In the genomic region with DNA sequence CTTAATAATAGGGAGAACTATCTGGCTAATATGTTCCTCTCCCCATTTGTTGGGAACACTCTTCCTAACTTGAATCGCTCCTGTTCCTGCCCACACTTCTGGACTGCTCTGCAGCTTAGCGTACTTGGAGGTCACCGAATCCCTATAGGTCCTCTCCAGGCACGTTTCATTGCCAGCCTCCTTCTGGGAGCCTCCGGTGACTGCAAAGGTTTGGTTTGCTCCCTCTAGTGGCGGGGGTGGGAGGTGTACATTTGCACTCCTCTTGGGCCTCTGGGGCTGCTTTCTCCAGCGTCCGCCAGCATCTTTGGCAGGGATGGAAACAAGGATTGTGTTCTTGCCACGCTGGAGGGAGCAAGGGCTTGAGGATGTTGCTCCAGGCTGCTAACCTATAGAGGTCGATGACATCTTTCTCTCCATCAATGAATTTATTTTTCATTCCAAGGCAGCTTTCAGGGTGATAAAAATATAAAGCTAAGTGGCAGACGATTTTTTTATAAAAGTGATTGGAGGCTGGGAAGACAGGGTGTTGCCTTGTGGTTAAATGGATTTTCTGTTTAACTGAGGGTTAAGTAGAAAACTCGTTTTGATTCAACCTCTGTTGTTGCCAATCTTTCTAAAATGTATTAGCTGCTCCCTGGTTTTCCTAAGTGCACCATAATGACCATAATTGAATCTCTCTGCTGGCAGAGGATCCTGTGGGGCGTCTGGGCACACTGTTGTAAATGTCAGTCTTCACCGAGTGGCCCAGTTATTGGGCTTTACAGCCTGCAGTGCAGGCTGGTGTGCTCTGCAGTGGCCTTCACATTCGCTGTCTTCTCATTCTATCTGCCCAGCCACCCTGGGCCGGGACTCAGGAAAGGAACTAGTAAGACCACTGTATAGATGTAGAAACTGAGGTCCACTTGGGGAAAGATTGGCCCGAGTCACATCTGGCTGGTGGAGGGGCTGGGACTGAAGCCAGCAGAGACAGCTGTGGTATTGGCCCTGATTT, we compare ENCODE assay signal across 8 cellular contexts. TPM values are rescaled to one million over a fixed set of nuclear protein-coding genes. Genes with fewer than 3 reads are reported as not detected.
DNase-seq lines count a peak whose midpoint lies in the region; ATAC-seq and TF ChIP-seq lines count a peak whose summit lies in the region.

No MANE protein-coding gene starts in this region.

- intact Hi-C loops in CD14-positive monocyte (cut with micrococcal nuclease), result loop anchor here (5.0 to 10.0 kb wide), 3 partner anchors 151 to 221 kb away; no protein-coding TSS in a partner anchor

- H3K36me3 ChIP-seq in OCI-LY1 (ENCODE audit: insufficient read depth, low read length) (no peaks in the 10 kb centered on the region), gastroesophageal sphincter (no peaks in the 10 kb centered on the region), rectal smooth muscle tissue (ENCODE audit: control insufficient read depth, insufficient read depth, low read length) (no peaks in the 10 kb centered on the region)

- H3K27me3 Mint-ChIP-seq in CD14-positive monocyte (ENCODE audit: low read depth in 3 of 3) (peaks cover 11 to 14% (median 12%) of the 10 kb centered on the region in 3 donors), H9 (ENCODE audit: low read depth) (peaks cover 4% of the 10 kb centered on the region)

- no peak overlapping the region for H3K56ac ChIP-seq in H9 (ENCODE audit: insufficient read length, low read depth, low read length)

- no peak overlapping the region for H4K5ac ChIP-seq in H9 (ENCODE audit: insufficient read length, low read depth, low read length)

- no peak overlapping the region for H3K23ac ChIP-seq in H9 (ENCODE audit: insufficient read length, low read depth, low read length)

- TF ChIP-seq POLR2A in gastroesophageal sphincter (IDR thresholded peaks at IDR 0.05), result no peak

- DNase-seq in CD14-positive monocyte (ENCODE audit: low spot score), result no peak
- peak; percentile 85 for DNase-seq in H9
- DNase-seq in activated T-cell treated with anti-CD3 and anti-CD28 coated beads, Interleukin-2, amount 50 U/mL, for 1 hour, result peak; percentile 60
- DNase-seq in epidermal melanocyte (ENCODE audit: insufficient read length, low spot score), result no peak

- no peak overlapping the region for H4K91ac ChIP-seq in H9 (ENCODE audit: insufficient read length, low read depth, low read length)

- H3K23me2 ChIP-seq in H9 (ENCODE audit: insufficient read length, low read depth, low read length, poor library complexity, severe bottlenecking), result no peaks in the 10 kb centered on the region

- H2AK5ac ChIP-seq in H9 (ENCODE audit: insufficient read length, low read length), result no peak overlapping the region

- H3K9me3 Mint-ChIP-seq in CD14-positive monocyte (peaks cover 0 to 1% (median 0%) of the 10 kb centered on the region in 7 donors), H9 (no peaks in the 10 kb centered on the region; a peak in 1 of 5 replicates)

- no peaks in the 10 kb centered on the region for H3K9me2 ChIP-seq in OCI-LY1 (ENCODE audit: low read depth, low read length)

- H3K27ac ChIP-seq in H9 (ENCODE audit: insufficient read length, low read depth, low read length), result no peak overlapping the region
- H3K27ac ChIP-seq in OCI-LY1 (ENCODE audit: low read depth, low read length, poor library complexity, severe bottlenecking), result no peak overlapping the region
- H3K27ac ChIP-seq in gastroesophageal sphincter, result peak overlapping the region; percentile 43 to 86 (median 82)
- H3K27ac ChIP-seq in rectal smooth muscle tissue (ENCODE audit: low read depth, low read length), result peak overlapping the region; percentile 78

- peaks cover 14% of the 10 kb centered on the region for H3K4me1 ChIP-seq in H9 (ENCODE audit: insufficient read depth, low read length)
- H3K4me1 ChIP-seq in OCI-LY1 (ENCODE audit: insufficient read depth, low read length, severe bottlenecking), result no peaks in the 10 kb centered on the region
- peaks cover 14 to 88% (median 25%) of the 10 kb centered on the region in 3 donors for H3K4me1 ChIP-seq in gastroesophageal sphincter
- peaks cover 31% of the 10 kb centered on the region for H3K4me1 ChIP-seq in rectal smooth muscle tissue (ENCODE audit: control insufficient read depth, insufficient read depth, low read length)

- no peak for TF ChIP-seq EP300 in gastroesophageal sphincter (IDR thresholded peaks at IDR 0.05)

- H3K79me2 ChIP-seq in H9 (ENCODE audit: insufficient read depth, low read length), result no peaks in the 10 kb centered on the region
- no peaks in the 10 kb centered on the region for H3K79me2 ChIP-seq in OCI-LY1 (ENCODE audit: insufficient read depth, low read length)

- no peak overlapping the region for H3K4me3 Mint-ChIP-seq in CD14-positive monocyte
- no peak overlapping the region for H3K4me3 Mint-ChIP-seq in H9

- no peak overlapping the region for H2BK12ac ChIP-seq in H9 (ENCODE audit: insufficient read length, low read depth, low read length)

- no peak overlapping the region for H3K18ac ChIP-seq in H9 (ENCODE audit: insufficient read length, low read depth, low read length)

- H3K79me1 ChIP-seq in H9 (ENCODE audit: insufficient read depth, low read depth, low read length, poor library complexity, severe bottlenecking), result no peaks in the 10 kb centered on the region

- no peak overlapping the region for H4K8ac ChIP-seq in H9 (replicated peaks; ENCODE audit: insufficient read length, low read depth, low read length)

- no peaks in the 10 kb centered on the region for H3F3A ChIP-seq in OCI-LY1 (ENCODE audit: insufficient read depth, low read length)

- H2BK120ac ChIP-seq in H9 (ENCODE audit: low read depth, low read length, poor library complexity, severe bottlenecking), result no peak overlapping the region

- H3K9me3 ChIP-seq in H9 (ENCODE audit: control insufficient read depth, low read depth, low read length), result no peaks in the 10 kb centered on the region
- no peaks in the 10 kb centered on the region for H3K9me3 ChIP-seq in OCI-LY1 (ENCODE audit: low read length)
- H3K9me3 ChIP-seq in gastroesophageal sphincter, result no peaks in the 10 kb centered on the region

- H2BK5ac ChIP-seq in H9 (ENCODE audit: insufficient read length, low read length), result no peak overlapping the region

- H2BK15ac ChIP-seq in H9 (ENCODE audit: low read depth, low read length), result no peak overlapping the region

- no peaks in the 10 kb centered on the region; the same call in 1 of the 2 replicates for H3K27me3 ChIP-seq in H9 (ENCODE audit: insufficient read depth, low read length)
- no peaks in the 10 kb centered on the region for H3K27me3 ChIP-seq in OCI-LY1 (ENCODE audit: insufficient read depth, low read length)
- no peaks in the 10 kb centered on the region for H3K27me3 ChIP-seq in gastroesophageal sphincter
- no peaks in the 10 kb centered on the region for H3K27me3 ChIP-seq in rectal smooth muscle tissue (ENCODE audit: control insufficient read depth, insufficient read depth, low read length)

- H3K27ac Mint-ChIP-seq in CD14-positive monocyte (peak overlapping the region in 1 of 7 donors; percentile 33), H9 (no peak overlapping the region; a peak in 1 of 7 replicates)

- no CpG with 5 or more reads among the region's 17 CpGs for WGBS in H9 (ENCODE audit: extremely low coverage, insufficient read length, low lambda C conversion rate)
- WGBS in gastroesophageal sphincter (ENCODE audit: low coverage in 1 of 2), 2 donors, result 28 to 29% methylated on average over 7 to 10 of the region's 17 CpGs

- H4K20me1 ChIP-seq in H9 (ENCODE audit: control insufficient read depth, insufficient read depth, insufficient read length) (no peaks in the 10 kb centered on the region), OCI-LY1 (ENCODE audit: insufficient read depth, low read length) (no peaks in the 10 kb centered on the region)

- no peak overlapping the region for H3K14ac ChIP-seq in H9 (ENCODE audit: insufficient read depth, low read length)

- H2AFZ ChIP-seq in H9 (ENCODE audit: low read length) (no peak overlapping the region), OCI-LY1 (ENCODE audit: low read length) (no peak overlapping the region)

- no peak overlapping the region for H3K4ac ChIP-seq in H9 (ENCODE audit: low read depth, low read length)

- no peaks in the 10 kb centered on the region for H3K36me3 Mint-ChIP-seq in CD14-positive monocyte
- peaks cover 0 to 3% (median 0%) of the 10 kb centered on the region in 3 experiments; a peak in 2 of 7 replicates for H3K36me3 Mint-ChIP-seq in H9 (ENCODE audit: insufficient read depth in 1 of 3, low read depth in 3 of 3)

- H3K4me3 ChIP-seq in OCI-LY1 (ENCODE audit: low read depth, low read length, poor library complexity, severe bottlenecking) (no peak overlapping the region), gastroesophageal sphincter (no peak overlapping the region), rectal smooth muscle tissue (ENCODE audit: low read length) (no peak overlapping the region)

- H3K9ac ChIP-seq in H9 (ENCODE audit: extremely low read depth, insufficient read length, low read length), result no peak overlapping the region
- no peak overlapping the region for H3K9ac ChIP-seq in OCI-LY1 (ENCODE audit: low read length)
- no peak overlapping the region for H3K9ac ChIP-seq in rectal smooth muscle tissue (ENCODE audit: low read length)

- peak; percentile 82 for TF ChIP-seq CTCF in CD14-positive monocyte (IDR thresholded peaks at IDR 0.05)
- peak; percentile 91 for TF ChIP-seq CTCF in H9 (conservative IDR thresholded peaks at IDR 0.05)
- TF ChIP-seq CTCF in OCI-LY1 (IDR thresholded peaks at IDR 0.05; ENCODE audit: low read length), result peak; percentile 84
- peak in 3 of 4 experiments; percentile 58 to 79 (median 79) for TF ChIP-seq CTCF in gastroesophageal sphincter (IDR thresholded peaks at IDR 0.05)

- H3K4me2 ChIP-seq in H9 (ENCODE audit: insufficient read depth, insufficient read length, low read length), result no peak overlapping the region
- no peak overlapping the region for H3K4me2 ChIP-seq in OCI-LY1 (ENCODE audit: low read length)

- ATAC-seq in gastroesophageal sphincter (peak; percentile 54), HG03196 (IDR thresholded peaks at IDR 0.05; ENCODE audit: unreplicated experiment) (no peak)

- no peak overlapping the region for H3T11ph ChIP-seq in H9 (ENCODE audit: low read length)

- H2BK20ac ChIP-seq in H9 (ENCODE audit: low read depth, low read length, poor library complexity, severe bottlenecking), result no peak overlapping the region

- no peaks in the 10 kb centered on the region for H3K4me1 Mint-ChIP-seq in CD14-positive monocyte
- peaks cover 53 to 56% of the 10 kb centered on the region in 2 experiments for H3K4me1 Mint-ChIP-seq in H9

RNA-seq across cellular contexts. Expression of gene TSPAN18, which starts 48.9 kb away (rescaled TPM):
- polyA plus RNA-seq in CD14-positive monocyte, result not detected
- total RNA-seq in H9 (2021) (25.3 and 26.5 TPM in 2 replicates), gastroesophageal sphincter (10 to 100 TPM; 31.1 to 74.6 (median 34.7) TPM)

Comparison
In these comparisons a context has a peak if more than half of its experiments do, and no peak if none do; other contexts are left out.
1. DNase-seq: peak in H9 (single experiment) and activated T-cell treated with anti-CD3 and anti-CD28 coated beads, Interleukin-2, amount 50 U/mL, for 1 hour (single experiment); none in CD14-positive monocyte (single experiment) and epidermal melanocyte (single experiment).
2. H3K27ac ChIP-seq: peak in gastroesophageal sphincter (4 of 4) and rectal smooth muscle tissue (single experiment); none in H9 (single experiment) and OCI-LY1 (single experiment).
3. Peak in every context shown above with its lines, with median percentiles within 50 percentile points of each other: CTCF ChIP-seq.